ENCODE assay signal across 1 cellular context in genomic region chr13:50170447-50171037, GRCh38.
TF ChIP-seq lines count a peak whose summit lies in the region.

No MANE protein-coding gene starts in this region.

TF ChIP-seq in HEK293, 187 proteins besides CTCF, POLR2A, EP300 and RAD21 (continued from another document):
- no peak for TF ChIP-seq HIC1 (tag by site-specific recombination; IDR thresholded peaks at IDR 0.05)
- TF ChIP-seq, protein P1, sequence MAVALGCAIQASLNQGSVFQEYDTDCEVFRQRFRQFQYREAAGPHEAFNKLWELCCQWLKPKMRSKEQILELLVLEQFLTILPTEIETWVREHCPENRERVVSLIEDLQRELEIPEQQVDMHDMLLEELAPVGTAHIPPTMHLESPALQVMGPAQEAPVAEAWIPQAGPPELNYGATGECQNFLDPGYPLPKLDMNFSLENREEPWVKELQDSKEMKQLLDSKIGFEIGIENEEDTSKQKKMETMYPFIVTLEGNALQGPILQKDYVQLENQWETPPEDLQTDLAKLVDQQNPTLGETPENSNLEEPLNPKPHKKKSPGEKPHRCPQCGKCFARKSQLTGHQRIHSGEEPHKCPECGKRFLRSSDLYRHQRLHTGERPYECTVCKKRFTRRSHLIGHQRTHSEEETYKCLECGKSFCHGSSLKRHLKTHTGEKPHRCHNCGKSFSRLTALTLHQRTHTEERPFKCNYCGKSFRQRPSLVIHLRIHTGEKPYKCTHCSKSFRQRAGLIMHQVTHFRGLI (tag by site-specific recombination; IDR thresholded peaks at IDR 0.05), result no peak
- peak; percentile 43 for TF ChIP-seq ZNF654 (tag by site-specific recombination; IDR thresholded peaks at IDR 0.05; ENCODE audit: low read depth)
